Comparison of ENCODE assay signal across 10 cellular contexts in the genomic region with DNA sequence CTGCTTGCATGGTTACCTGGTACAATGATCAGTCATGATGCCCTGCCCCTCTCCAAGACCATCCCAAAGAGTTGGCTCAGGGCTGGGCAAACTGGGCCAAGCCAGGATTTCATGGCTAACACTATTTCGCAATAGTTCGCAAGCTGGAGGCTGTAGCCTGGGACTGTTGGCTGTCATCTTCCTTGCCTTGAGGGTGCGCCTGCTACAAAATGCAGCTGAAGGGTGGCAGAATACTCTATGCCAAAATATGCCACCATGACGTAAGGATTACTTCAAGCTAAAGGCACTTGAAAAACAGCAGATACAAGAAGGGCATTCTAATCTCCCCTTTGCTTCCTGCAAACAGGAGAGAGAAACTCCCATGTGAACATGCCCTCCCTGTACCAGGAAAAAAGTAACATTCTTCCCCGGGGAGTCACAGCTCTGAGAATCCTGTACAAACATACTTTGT. TPM values are rescaled to one million over a fixed set of nuclear protein-coding genes. Genes with fewer than 3 reads are reported as not detected.
DNase-seq lines count a peak whose midpoint lies in the region; ATAC-seq, FAIRE-seq and TF ChIP-seq lines count a peak whose summit lies in the region.
"Had no signal": no experiment of that assay in that cellular context is flagged by ENCODE, and none has a peak within 500 bp of the region (broad histone marks: within the 10 kb centered on the region; RNA-seq: fewer than 3 reads in every experiment).

No MANE protein-coding gene starts in this region.

- POLR2A ChIA-PET in IMR-90 (lab: Charles Lee; ENCODE audit: unreplicated experiment): no interaction called here

- ATAC-seq in IMR-90 (ENCODE audit: low read depth): peak; percentile 55
- ATAC-seq in GM18861 (IDR thresholded peaks at IDR 0.05; ENCODE audit: unreplicated experiment): no peak
- ATAC-seq in HG03175 (IDR thresholded peaks at IDR 0.05; ENCODE audit: unreplicated experiment): no peak

- H3K36me3 ChIP-seq in IMR-90 (ENCODE audit: control insufficient read depth, insufficient read depth, low read length) (no peaks in the 10 kb centered on the region), breast epithelium (no peaks in the 10 kb centered on the region), keratinocyte (ENCODE audit: control insufficient read depth in 2 of 2, extremely low read depth in 1 of 2, insufficient read depth in 2 of 2, low read length in 2 of 2) (no peaks in the 10 kb centered on the region), small intestine (ENCODE audit: control insufficient read depth in 2 of 2, insufficient read depth in 2 of 2, low read length in 2 of 2) (no peaks in the 10 kb centered on the region)

- H3K56ac ChIP-seq in IMR-90 (ENCODE audit: extremely low read depth, insufficient read depth, low read length): no peak overlapping the region

- H3K9me3 ChIP-seq in IMR-90 (ENCODE audit: control insufficient read depth, insufficient read depth, low read length): no peaks in the 10 kb centered on the region
- H3K9me3 ChIP-seq in breast epithelium: no peaks in the 10 kb centered on the region
- no peaks in the 10 kb centered on the region for H3K9me3 ChIP-seq in keratinocyte (ENCODE audit: control insufficient read depth, low read depth, low read length)
- no peaks in the 10 kb centered on the region for H3K9me3 ChIP-seq in small intestine (ENCODE audit: control insufficient read depth, low read depth)

- dilution Hi-C loops in IMR-90 (cut with HindIII; ENCODE audit: low sequenced_read_pairs, unreplicated experiment) (no loop called here), keratinocyte (cut with MboI; ENCODE audit: extremely low pct_ligation_motif_present, low sequenced_read_pairs) (no loop called here)

- H3K14ac ChIP-seq in IMR-90 (replicated peaks; ENCODE audit: low read depth, low read length): no peak overlapping the region

- no peak overlapping the region for H2BK15ac ChIP-seq in IMR-90 (ENCODE audit: low read depth, low read length)

- in situ Hi-C loops in IMR-90 (cut with MboI; ENCODE audit: low sequenced_read_pairs): no loop called here

- H3K23ac ChIP-seq in IMR-90 (ENCODE audit: low read depth, low read length): no peak overlapping the region

- no peak overlapping the region for H2BK20ac ChIP-seq in IMR-90 (ENCODE audit: low read depth, low read length)

- H3K4me3 ChIP-seq in IMR-90 (ENCODE audit: insufficient read depth, low read depth, low read length): no peak overlapping the region
- H3K4me3 ChIP-seq in breast epithelium: no peak overlapping the region
- peak overlapping the region in 2 of 3 experiments; percentile 29 to 34 for H3K4me3 ChIP-seq in keratinocyte (ENCODE audit: control insufficient read depth in 2 of 3, extremely low read depth in 1 of 3, insufficient read depth in 2 of 3, low read depth in 1 of 3, low read length in 3 of 3)
- no peak overlapping the region for H3K4me3 ChIP-seq in small intestine (ENCODE audit: low read depth in 1 of 2, low read length in 2 of 2)

- peak overlapping the region in 1 of 2 experiments; percentile 35; a peak in 1 of 4 replicates for H4K8ac ChIP-seq in IMR-90 (ENCODE audit: low read depth in 2 of 2, low read length in 2 of 2)

- WGBS in IMR-90 (ENCODE audit: extremely low coverage in 2 of 2, insufficient read length in 1 of 2), 2 experiments: 50% methylated on average over 1 of the region's 5 CpGs; no CpG with 5 or more reads in 1 of the 2 experiments
- 23 to 59% (median 53%) methylated on average over 5 of the region's 5 CpGs for WGBS in small intestine, 3 donors

- BruUV-seq in IMR-90 (replicated peaks; lab: Mats Ljungman, UMichigan): no TSS peak

- peak overlapping the region; percentile 18 for H2BK5ac ChIP-seq in IMR-90 (ENCODE audit: low read depth, low read length, poor library complexity, severe bottlenecking)

- no peaks in the 10 kb centered on the region for H4K20me1 ChIP-seq in IMR-90 (ENCODE audit: insufficient read depth, low read length)
- H4K20me1 ChIP-seq in keratinocyte (ENCODE audit: control insufficient read depth, extremely low read depth, insufficient read depth, low read length): no peaks in the 10 kb centered on the region

- no peak for TF ChIP-seq POLR2A in IMR-90 (IDR thresholded peaks at IDR 0.05; ENCODE audit: low read depth, low read length)
- no peak for TF ChIP-seq POLR2A in breast epithelium (IDR thresholded peaks at IDR 0.05)

- H3K9me1 ChIP-seq in IMR-90 (ENCODE audit: insufficient read depth, low read length) (no peaks in the 10 kb centered on the region), keratinocyte (ENCODE audit: control insufficient read depth, extremely low read depth, insufficient read depth, low read length) (no peaks in the 10 kb centered on the region)

- no peaks in the 10 kb centered on the region for H3K79me1 ChIP-seq in IMR-90 (ENCODE audit: low read depth in 1 of 2, low read length in 2 of 2)

- CTCF ChIA-PET in IMR-90 (lab: Yijun Ruan, JAX): interaction anchor here (1.2 kb wide), 1 partner anchor 99 kb away, joined by 3 read pairs; no protein-coding TSS in a partner anchor

- H3K79me2 ChIP-seq in keratinocyte (ENCODE audit: control insufficient read depth, insufficient read depth, low read length): no peaks in the 10 kb centered on the region

- H2AK9ac ChIP-seq in IMR-90 (replicated peaks; ENCODE audit: low read depth, low read length, poor library complexity): peak overlapping the region; percentile 1

- H2AK5ac ChIP-seq in IMR-90 (ENCODE audit: low read depth, low read length): no peak overlapping the region; the same call in 1 of the 2 replicates

- no peak overlapping the region for H3K27ac ChIP-seq in IMR-90 (ENCODE audit: insufficient read depth, low read length)
- H3K27ac ChIP-seq in breast epithelium: peak overlapping the region; percentile 58 to 79
- H3K27ac ChIP-seq in keratinocyte (ENCODE audit: control insufficient read depth, insufficient read depth, low read length): peak overlapping the region; percentile 76
- peak overlapping the region in 1 of 2 donors; percentile 30 for H3K27ac ChIP-seq in small intestine (ENCODE audit: low read depth in 1 of 2, low read length in 1 of 2)

- H2AFZ ChIP-seq in IMR-90 (replicated peaks; ENCODE audit: low read length, poor library complexity): peak overlapping the region; percentile 79
- H2AFZ ChIP-seq in keratinocyte (ENCODE audit: control insufficient read depth, low read length): peak overlapping the region; percentile 81

- intact Hi-C loops in IMR-90 (cut with micrococcal nuclease): no loop called here
- intact Hi-C loops in breast epithelium (cut with DNase I; ENCODE audit: low total_unique reads): no loop called here

- no peak overlapping the region for H3K18ac ChIP-seq in IMR-90 (ENCODE audit: low read depth, low read length)

- TF ChIP-seq CTCF in IMR-90 (conservative IDR thresholded peaks at IDR 0.05; ENCODE audit: low read depth, low read length): no peak
- no peak for TF ChIP-seq CTCF in breast epithelium (IDR thresholded peaks at IDR 0.05)
- TF ChIP-seq CTCF in keratinocyte (optimal IDR thresholded peaks at IDR 0.05 in 1 of 3, IDR thresholded peaks at IDR 0.05 in 1 of 3, conservative IDR thresholded peaks at IDR 0.05 in 1 of 3; ENCODE audit: extremely low read depth in 1 of 3, insufficient read depth in 2 of 3, low read length in 3 of 3): no peak

- H4K91ac ChIP-seq in IMR-90 (ENCODE audit: insufficient read depth, low read depth, low read length): 0 out of 2 replicates have a peak overlapping the region, but pooled peaks have one; percentile 16

- 0 out of 2 replicates have a peak overlapping the region, but pooled peaks have one; percentile 11 for H3K4ac ChIP-seq in IMR-90 (ENCODE audit: low read depth, low read length)

- H3K27me3 ChIP-seq in IMR-90 (ENCODE audit: control insufficient read depth, insufficient read depth, low read length) (no peaks in the 10 kb centered on the region), breast epithelium (no peaks in the 10 kb centered on the region), keratinocyte (ENCODE audit: control insufficient read depth, extremely low read depth, insufficient read depth, low read length) (no peaks in the 10 kb centered on the region), small intestine (ENCODE audit: control insufficient read depth in 2 of 2, insufficient read depth in 2 of 2, low read length in 2 of 2) (no peaks in the 10 kb centered on the region)

- TF ChIP-seq RAD21 in IMR-90 (IDR thresholded peaks at IDR 0.05; ENCODE audit: low read length): no peak

- H4K5ac ChIP-seq in IMR-90 (ENCODE audit: low read depth, low read length): no peak overlapping the region

- peak overlapping the region; percentile 14; the same call in 1 of the 2 replicates for H3K4me2 ChIP-seq in IMR-90 (ENCODE audit: low read depth, low read length)
- H3K4me2 ChIP-seq in keratinocyte (ENCODE audit: control insufficient read depth, extremely low read depth, insufficient read depth, low read depth, low read length): peak overlapping the region; percentile 79

- DNase-seq in IMR-90: peak; percentile 67
- DNase-seq in breast epithelium (ENCODE audit: low spot score in 2 of 2): peak in 1 of 2 donors; percentile 51
- DNase-seq in keratinocyte (ENCODE audit: low read depth, low spot score): no peak
- peak; percentile 63 for DNase-seq in small intestine
- DNase-seq in frontal cortex (ENCODE audit: low spot score in 2 of 2): no peak
- DNase-seq in SKM-1 treated with dmso at 0.1 percent for 144 hours (lab: John Stamatoyannopoulos, UW; ENCODE audit: unreplicated experiment): no peak
- DNase-seq: activated effector memory CD4-positive, alpha-beta T cell treated with anti-CD3 and anti-CD28 coated beads, Interleukin-2, amount 50 U/mL, for 16 hours; KBM-7 had no signal

- H3K4me1 ChIP-seq in IMR-90 (ENCODE audit: control insufficient read depth, insufficient read depth, low read length) (peaks cover 7% of the 10 kb centered on the region), breast epithelium (no peaks in the 10 kb centered on the region), keratinocyte (ENCODE audit: control insufficient read depth, extremely low read depth, insufficient read depth, low read length) (peaks cover 19% of the 10 kb centered on the region), small intestine (ENCODE audit: control insufficient read depth in 2 of 2, insufficient read depth in 1 of 2, low read depth in 1 of 2, low read length in 1 of 2) (peaks cover 0 to 2% of the 10 kb centered on the region in 2 donors)

- peak overlapping the region; percentile 1; the same call in 1 of the 2 replicates for H2BK120ac ChIP-seq in IMR-90 (ENCODE audit: low read depth, low read length)

- no peak overlapping the region for H3K9ac ChIP-seq in IMR-90 (ENCODE audit: low read depth, low read length)
- H3K9ac ChIP-seq in keratinocyte (ENCODE audit: control insufficient read depth, extremely low read depth, insufficient read depth, low read length): peak overlapping the region; percentile 52

- FAIRE-seq in keratinocyte (lab: Jason Lieb, UNC) (peak; percentile 84), small intestine (lab: Jason Lieb, UNC) (no peak), frontal cortex (lab: Jason Lieb, UNC) (no peak)

RNA-seq across cellular contexts. Expression of gene SAT1, which starts 21.0 kb away (rescaled TPM):
- total RNA-seq in IMR-90 (2012; rRNA removed) (55.9 and 112 TPM in 2 replicates), breast epithelium (1,000 to 10,000 TPM in 2 of 3 donors, 100 to 1,000 TPM in 1; 980 to 1,359 (median 1,246) TPM), frontal cortex (42.8 TPM)
- polyA plus RNA-seq in IMR-90 (2012; rRNA removed) (92.8 and 99.1 TPM in 2 replicates), keratinocyte (904 to 1,607 TPM (median 1,595 TPM) in 3 replicates), small intestine (1,000 to 10,000 TPM in 1 of 3 donors, 100 to 1,000 TPM in 2; 412 to 1,273 (median 926) TPM)
- 19.5 and 34.3 TPM in 2 replicates for polyA plus RNA-seq in IMR-90 (2012; cell fraction: cytosol; rRNA removed)
- polyA plus RNA-seq in IMR-90 (2012; cell fraction: nucleus; rRNA removed; ENCODE audit: low replicate concordance): 284 and 1,941 TPM in 2 replicates
- polyA plus RNA-seq in keratinocyte (2011; ENCODE audit: low read depth): 2,170 TPM
- polyA plus RNA-seq in keratinocyte (2011; cell fraction: cytosol; rRNA removed): 1,402 and 1,666 TPM in 2 replicates
- 3,131 and 4,257 TPM in 2 replicates for polyA plus RNA-seq in keratinocyte (2011; cell fraction: nucleus; rRNA removed)
- polyA plus RNA-seq in keratinocyte (2012; ENCODE audit: low replicate concordance): 647 and 2,511 TPM in 2 replicates
- 82.8 to 414 TPM (median 366 TPM) in 3 replicates for polyA minus RNA-seq in keratinocyte
- 352 TPM for polyA minus RNA-seq in keratinocyte (2011; cell fraction: cytosol; rRNA and poly(A)+ RNA removed)
- polyA minus RNA-seq in keratinocyte (2011; cell fraction: nucleus; rRNA and poly(A)+ RNA removed): 313 and 542 TPM in 2 replicates

Comparison
In these comparisons a context has a peak if more than half of its experiments do, and no peak if none do; other contexts are left out.
1. DNase-seq: peak in IMR-90 (single experiment) and small intestine (single experiment); none in keratinocyte (single experiment), frontal cortex (0 of 2) and SKM-1 treated with dmso at 0.1 percent for 144 hours (single experiment).
2. H3K4me3 ChIP-seq: peak in keratinocyte (2 of 3); none in IMR-90 (single experiment), breast epithelium (0 of 3) and small intestine (0 of 2).